ENCODE assay signal across 25 cellular contexts in genomic region chr18:580154-580553, GRCh38. TPM values are rescaled to one million over a fixed set of nuclear protein-coding genes. Genes with fewer than 3 reads are reported as not detected.
"Had no signal": no experiment of that assay in that cellular context is flagged by ENCODE, and none has a peak within 500 bp of the region (broad histone marks: within the 10 kb centered on the region; RNA-seq: fewer than 3 reads in every experiment).

CETN1 (plus strand) TSS chr18:580380; CDS start chr18:580409, 29 bp downstream.

- H3K4me3 ChIP-seq: Peyer's patch had no signal

- H3K27ac ChIP-seq: Peyer's patch, RWPE1 had no signal

- H3K27me3 ChIP-seq: Peyer's patch had no signal

- H3K4me3 Mint-ChIP-seq: activated CD4-positive, alpha-beta memory T cell treated with anti-CD3 and anti-CD28 coated beads for 36 hours; activated naive CD4-positive, alpha-beta T cell treated with anti-CD3 and anti-CD28 coated beads for 36 hours; activated naive CD8-positive, alpha-beta T cell; activated T-helper 17 cell treated with anti-CD3 and anti-CD28 coated beads, Interleukin-2, amount 50 U/mL, for 72 hours; T-helper 1 cell treated with Interleukin-12 subunit alpha and Interleukin-12 subunit beta and Interleukin-4 antibody, amounts not matched to agents 30 μg/mL and 1 μg/mL, for 36 hours had no signal

- H3K4me1 Mint-ChIP-seq: activated T-helper 17 cell treated with anti-CD3 and anti-CD28 coated beads, Interleukin-2, amount 50 U/mL, for 72 hours had no signal

- H3K4me1 ChIP-seq: Peyer's patch had no signal

- H3K36me3 Mint-ChIP-seq: activated CD4-positive, alpha-beta memory T cell treated with anti-CD3 and anti-CD28 coated beads for 36 hours; activated naive CD8-positive, alpha-beta T cell had no signal

- H3K27ac Mint-ChIP-seq: activated CD4-positive, alpha-beta memory T cell treated with anti-CD3 and anti-CD28 coated beads for 36 hours; activated naive CD4-positive, alpha-beta T cell treated with anti-CD3 and anti-CD28 coated beads for 36 hours; activated naive CD8-positive, alpha-beta T cell; activated T-helper 17 cell treated with anti-CD3 and anti-CD28 coated beads, Interleukin-2, amount 50 U/mL, for 72 hours; T-helper 1 cell treated with Interleukin-12 subunit alpha and Interleukin-12 subunit beta and Interleukin-4 antibody, amounts not matched to agents 30 μg/mL and 1 μg/mL, for 36 hours had no signal

- H3K9me3 Mint-ChIP-seq: activated CD4-positive, alpha-beta memory T cell treated with anti-CD3 and anti-CD28 coated beads for 36 hours; activated naive CD4-positive, alpha-beta T cell treated with anti-CD3 and anti-CD28 coated beads for 36 hours; activated T-helper 17 cell treated with anti-CD3 and anti-CD28 coated beads, Interleukin-2, amount 50 U/mL, for 72 hours; T-helper 1 cell treated with Interleukin-12 subunit alpha and Interleukin-12 subunit beta and Interleukin-4 antibody, amounts not matched to agents 30 μg/mL and 1 μg/mL, for 36 hours had no signal

- H3K9me3 ChIP-seq: Peyer's patch had no signal

- ATAC-seq: activated T-helper 17 cell treated with anti-CD3 and anti-CD28 coated beads, Interleukin-2, amount 50 U/mL, for 72 hours had no signal

- H3K36me3 ChIP-seq: Peyer's patch had no signal

- DNase-seq: activated CD4-positive, alpha-beta memory T cell treated with anti-CD3 and anti-CD28 coated beads for 36 hours; activated CD4-positive, alpha-beta T cell treated with anti-CD3 and anti-CD28 coated beads for 48 hours; activated CD4-positive, CD25-positive, alpha-beta regulatory T cell treated with anti-CD3 and anti-CD28 coated beads, Interleukin-2, amount 50 U/mL, for 72 hours; activated gamma-delta T cell; activated naive CD4-positive, alpha-beta T cell treated with anti-CD3 and anti-CD28 coated beads for 36 hours; activated T-cell treated with anti-CD3 and anti-CD28 coated beads for 4 hours; activated T-cell treated with anti-CD3 and anti-CD28 coated beads, Interleukin-2, amount 50 U/mL, for 48 hours; amygdala; Kasumi-1; KBM-7; NCI-H1105 treated with DMSO at 0.1 percent for 48 hours; NCI-H1436 treated with DMSO at 0.1 percent for 48 hours; NCI-H187; NCI-H2081; NCI-H446; NCI-H524; Peyer's patch; Right ventricle myocardium superior had no signal

RNA-seq across cellular contexts. Expression of gene CETN1, which starts in this region (rescaled TPM):
- total RNA-seq: activated CD4-positive, alpha-beta memory T cell treated with anti-CD3 and anti-CD28 coated beads for 36 hours; activated CD8-positive, alpha-beta memory T cell treated with anti-CD3 and anti-CD28 coated beads for 36 hours; activated naive CD4-positive, alpha-beta T cell treated with anti-CD3 and anti-CD28 coated beads for 36 hours; activated T-helper 17 cell treated with anti-CD3 and anti-CD28 coated beads, Interleukin-2, amount 50 U/mL, for 72 hours; cardiac septum; Peyer's patch; Right ventricle myocardium superior; SK-MEL-5 had no signal
